Comparison of ENCODE assay signal across 18 cellular contexts in genomic region chr3:138829886-138830510, GRCh38. TPM values are rescaled to one million over a fixed set of nuclear protein-coding genes. Genes with fewer than 3 reads are reported as not detected.
DNase-seq lines count a peak whose midpoint lies in the region; ATAC-seq, FAIRE-seq and TF ChIP-seq lines count a peak whose summit lies in the region.
"Had no signal": no experiment of that assay in that cellular context is flagged by ENCODE, and none has a peak within 500 bp of the region (broad histone marks: within the 10 kb centered on the region; RNA-seq: fewer than 3 reads in every experiment).

No MANE protein-coding gene starts in this region.

- H3K36me3 Mint-ChIP-seq in CD4-positive, alpha-beta memory T cell: peaks cover 24 to 26% of the 10 kb centered on the region in 2 donors
- H3K36me3 Mint-ChIP-seq in endothelial cell (ENCODE audit: low read depth, unreplicated experiment): peaks cover 7% of the 10 kb centered on the region

- BruUV-seq in A673 (replicated peaks; lab: Mats Ljungman, UMichigan) (TSS peak; percentile 2), Panc1 (replicated peaks; lab: Mats Ljungman, UMichigan) (no TSS peak)

- peak overlapping the region in 2 of 8 donors; percentile 46 to 49 for H3K4me3 Mint-ChIP-seq in CD4-positive, alpha-beta memory T cell
- H3K4me3 Mint-ChIP-seq in endothelial cell (ENCODE audit: unreplicated experiment): peak overlapping the region; percentile 57

- H3K9me3 ChIP-seq in A673 (ENCODE audit: low read depth, low read length, poor library complexity, severe bottlenecking) (no peaks in the 10 kb centered on the region), Panc1 (ENCODE audit: control insufficient read depth, insufficient read depth, low read depth, low read length) (no peaks in the 10 kb centered on the region), right lobe of liver (no peaks in the 10 kb centered on the region), small intestine (ENCODE audit: control insufficient read depth, low read depth) (no peaks in the 10 kb centered on the region)
- H3K9me3 ChIP-seq in CD4-positive, alpha-beta memory T cell (ENCODE audit: control insufficient read depth in 1 of 2, low read length in 2 of 2): no peaks in the 10 kb centered on the region
- H3K9me3 ChIP-seq: MG63 had no signal

- in situ Hi-C loops in Panc1 (cut with HindIII; ENCODE audit: low pct_unique_long_range_greater_than_20kb, low sequenced_read_pairs): no loop called here

- H3K36me3 ChIP-seq in A673 (ENCODE audit: insufficient read depth, low read length, poor library complexity, severe bottlenecking) (no peaks in the 10 kb centered on the region), Panc1 (ENCODE audit: control insufficient read depth, insufficient read depth, low read length) (no peaks in the 10 kb centered on the region), right lobe of liver (peaks cover 0 to 4% (median 0%) of the 10 kb centered on the region in 4 donors), small intestine (ENCODE audit: control insufficient read depth in 2 of 2, insufficient read depth in 2 of 2, low read length in 2 of 2) (no peaks in the 10 kb centered on the region)
- H3K36me3 ChIP-seq in CD4-positive, alpha-beta memory T cell (ENCODE audit: insufficient read depth, low read length): peaks cover 2% of the 10 kb centered on the region

- peaks cover 0 to 7% (median 0%) of the 10 kb centered on the region in 8 donors for H3K9me3 Mint-ChIP-seq in CD4-positive, alpha-beta memory T cell
- no peaks in the 10 kb centered on the region for H3K9me3 Mint-ChIP-seq in endothelial cell (ENCODE audit: unreplicated experiment)

- H3K27ac Mint-ChIP-seq in CD4-positive, alpha-beta memory T cell: peak overlapping the region in 5 of 7 donors; percentile 32 to 75 (median 61)
- no peak overlapping the region for H3K27ac Mint-ChIP-seq in endothelial cell (ENCODE audit: unreplicated experiment)

- POLR2A ChIA-PET in A673 (lab: Charles Lee; ENCODE audit: low non-redundant PET): no interaction called here
- POLR2A ChIA-PET in CD4-positive, alpha-beta memory T cell (lab: Charles Lee; ENCODE audit: partially characterized antibody): no interaction called here
- POLR2A ChIA-PET in Panc1 (lab: Charles Lee): no interaction called here

- WGBS in right lobe of liver (ENCODE audit: insufficient coverage, low coverage, low lambda C conversion rate, missing lambda C conversion rate): 93% methylated on average over 5 of the region's 15 CpGs
- 94 to 95% (median 95%) methylated on average over 15 of the region's 15 CpGs for WGBS in small intestine, 3 donors

- ATAC-seq in Panc1 (no peak), right lobe of liver (no peak)
- ATAC-seq: HCT116 had no signal

- no peaks in the 10 kb centered on the region for H3K27me3 Mint-ChIP-seq in CD4-positive, alpha-beta memory T cell
- no peaks in the 10 kb centered on the region for H3K27me3 Mint-ChIP-seq in endothelial cell (ENCODE audit: unreplicated experiment)

- DNase-seq in A673 (ENCODE audit: low spot score) (no peak), Panc1 (ENCODE audit: low read depth, low spot score) (no peak), endothelial cell (ENCODE audit: low spot score) (no peak), right lobe of liver (no peak), NCI-H146 (lab: John Stamatoyannopoulos, UW) (no peak), small intestine (no peak)
- no peak for DNase-seq in CD4-positive, alpha-beta memory T cell
- DNase-seq: ACHN, AML-193, EL, KBM-7, MG63, NCI-H1105, NCI-H187, NCI-H345, NCI-H526, SIG-M5 had no signal

- CTCF ChIA-PET in A673 (lab: Charles Lee): no interaction called here
- CTCF ChIA-PET in CD4-positive, alpha-beta memory T cell (lab: Charles Lee; ENCODE audit: partially characterized antibody): no interaction called here
- CTCF ChIA-PET in Panc1 (lab: Charles Lee): no interaction called here

- H3K4me1 ChIP-seq in A673 (ENCODE audit: insufficient read depth, low read length, poor library complexity, severe bottlenecking) (no peaks in the 10 kb centered on the region), Panc1 (ENCODE audit: control insufficient read depth, insufficient read depth, low read length) (peaks cover 22% of the 10 kb centered on the region), right lobe of liver (peaks cover 0 to 7% (median 0%) of the 10 kb centered on the region in 4 donors), small intestine (ENCODE audit: control insufficient read depth in 2 of 2, insufficient read depth in 1 of 2, low read depth in 1 of 2, low read length in 1 of 2) (no peaks in the 10 kb centered on the region)
- peaks cover 13% of the 10 kb centered on the region for H3K4me1 ChIP-seq in CD4-positive, alpha-beta memory T cell (ENCODE audit: insufficient read depth, low read length)

- TF ChIP-seq CTCF in A673 (conservative IDR thresholded peaks at IDR 0.05; ENCODE audit: low read depth, low read length): no peak
- TF ChIP-seq CTCF in Panc1 (IDR thresholded peaks at IDR 0.05): no peak
- TF ChIP-seq CTCF in endothelial cell (IDR thresholded peaks at IDR 0.05; ENCODE audit: unreplicated experiment): no peak
- no peak for TF ChIP-seq CTCF in right lobe of liver (IDR thresholded peaks at IDR 0.05)

- H3K27ac ChIP-seq in A673 (ENCODE audit: low read depth, low read length, poor library complexity, severe bottlenecking): no peak overlapping the region
- H3K27ac ChIP-seq in CD4-positive, alpha-beta memory T cell (ENCODE audit: low read depth, low read length): no peak overlapping the region
- peak overlapping the region; percentile 4; the same call in 1 of the 2 replicates for H3K27ac ChIP-seq in Panc1 (ENCODE audit: low read length)
- H3K27ac ChIP-seq in right lobe of liver: no peak overlapping the region
- no peak overlapping the region for H3K27ac ChIP-seq in small intestine (ENCODE audit: low read depth in 1 of 2, low read length in 1 of 2)

- H3K27me3 ChIP-seq in A673 (replicated peaks; ENCODE audit: insufficient read depth, low read depth, low read length, poor library complexity): no peaks in the 10 kb centered on the region
- no peaks in the 10 kb centered on the region for H3K27me3 ChIP-seq in CD4-positive, alpha-beta memory T cell (ENCODE audit: insufficient read depth, low read length)
- H3K27me3 ChIP-seq in Panc1 (ENCODE audit: control insufficient read depth, insufficient read depth, low read length): no peaks in the 10 kb centered on the region
- no peaks in the 10 kb centered on the region for H3K27me3 ChIP-seq in right lobe of liver
- H3K27me3 ChIP-seq in small intestine (ENCODE audit: control insufficient read depth in 2 of 2, insufficient read depth in 2 of 2, low read length in 2 of 2): no peaks in the 10 kb centered on the region
- H3K27me3 ChIP-seq: MG63 had no signal

- FAIRE-seq in small intestine (lab: Jason Lieb, UNC): no peak

- intact Hi-C loops in A673 (cut with micrococcal nuclease; ENCODE audit: unreplicated experiment): loop anchor here (5.0 kb wide), 1 partner anchor 58 kb away; no protein-coding TSS in a partner anchor
- intact Hi-C loops in CD4-positive, alpha-beta memory T cell (cut with micrococcal nuclease): loop anchor here (10.0 kb wide), 1 partner anchor 135 kb away; no protein-coding TSS in a partner anchor
- intact Hi-C loops in Panc1 (cut with micrococcal nuclease; ENCODE audit: unreplicated experiment): no loop called here
- intact Hi-C loops in right lobe of liver (cut with DNase I): no loop called here

- no peak for TF ChIP-seq POLR2A in right lobe of liver (IDR thresholded peaks at IDR 0.05)

- peaks cover 22 to 49% (median 37%) of the 10 kb centered on the region in 4 donors for H3K4me1 Mint-ChIP-seq in CD4-positive, alpha-beta memory T cell
- H3K4me1 Mint-ChIP-seq in endothelial cell (ENCODE audit: unreplicated experiment): peaks cover 8% of the 10 kb centered on the region

- H3K4me3 ChIP-seq in A673 (ENCODE audit: low read depth, low read length, poor library complexity, severe bottlenecking) (no peak overlapping the region), Panc1 (ENCODE audit: low read depth in 2 of 2, low read length in 2 of 2) (no peak overlapping the region), right lobe of liver (no peak overlapping the region), small intestine (ENCODE audit: low read depth in 1 of 2, low read length in 2 of 2) (no peak overlapping the region)
- H3K4me3 ChIP-seq in CD4-positive, alpha-beta memory T cell (ENCODE audit: low read length in 2 of 2): no peak overlapping the region
- H3K4me3 ChIP-seq: MG63 had no signal

RNA-seq across cellular contexts. Expression of gene PIK3CB, which starts 4.7 kb away (rescaled TPM):
- total RNA-seq in A673 (2021) (16.4 and 17.4 TPM in 2 replicates), Panc1 (2021; ENCODE audit: unreplicated experiment) (73.9 TPM), endothelial cell (ENCODE audit: unreplicated experiment) (14.2 TPM), right lobe of liver (10 to 100 TPM; 12.1 to 20.9 (median 14.6) TPM)
- 10 to 100 TPM; 44.8 to 52.1 TPM for total RNA-seq in CD4-positive, alpha-beta memory T cell
- polyA plus RNA-seq in CD4-positive, alpha-beta memory T cell: 10 to 100 TPM; 14.4 to 23.9 TPM
- polyA plus RNA-seq in Panc1 (2012; ENCODE audit: insufficient read length): 60.1 TPM
- 10 to 100 TPM; 16.2 to 19.9 (median 18.5) TPM for polyA plus RNA-seq in small intestine

Comparison
In these comparisons a context has a peak if more than half of its experiments do, and no peak if none do; other contexts are left out.
1. intact Hi-C loops: an anchor here in A673 (5.0 kb wide) and CD4-positive, alpha-beta memory T cell (10.0 kb wide); none called in Panc1 and right lobe of liver.